Comparison of ENCODE assay signal across 12 cellular contexts in the genomic region with DNA sequence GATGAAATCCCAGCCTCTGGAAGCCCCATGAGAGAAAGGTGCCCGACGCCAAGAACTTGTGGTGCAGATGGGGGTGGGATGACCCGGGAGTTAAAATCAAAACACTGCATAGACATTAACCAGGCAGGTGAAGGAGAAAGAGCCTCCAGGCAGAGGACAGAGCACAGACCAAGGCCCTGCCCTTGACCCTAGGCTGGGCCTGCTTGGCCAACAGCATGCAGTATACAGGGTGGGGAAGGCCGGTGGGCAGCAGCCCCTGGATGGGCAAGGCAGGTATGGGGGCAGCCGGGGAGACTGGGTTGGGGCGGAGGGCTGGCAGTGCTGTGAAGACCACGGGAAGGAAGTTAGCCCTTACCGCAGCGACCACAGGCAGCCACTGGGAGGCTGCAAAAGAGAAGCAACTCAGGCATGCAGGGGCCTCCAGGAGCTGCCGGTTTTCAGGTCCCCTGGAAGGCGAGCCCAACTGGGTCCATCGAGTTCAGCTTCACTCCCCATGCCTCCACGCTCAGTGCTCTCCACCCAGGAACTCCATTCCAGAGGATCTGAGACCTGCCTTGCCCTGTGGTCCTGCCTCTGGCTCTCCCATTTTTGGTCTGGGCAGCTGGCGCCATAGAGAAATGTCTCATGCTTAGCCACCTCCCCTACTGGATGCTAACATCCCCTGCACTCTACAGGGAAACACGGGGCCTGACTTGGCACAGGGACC.
A peak's percentile ranks its signal among the peaks of the same experiment; 100 is the strongest.
DNase-seq lines count a peak whose midpoint lies in the region; ATAC-seq, FAIRE-seq and TF ChIP-seq lines count a peak whose summit lies in the region.
"Had no signal": no experiment of that assay in that cellular context is flagged by ENCODE, and none has a peak within 500 bp of the region (broad histone marks: within the 10 kb centered on the region; RNA-seq: fewer than 3 reads in every experiment).

No MANE protein-coding gene starts in this region.

- CTCF ChIA-PET in activated B cell treated with CpG ODN at 0.5 μM for 24 hours (lab: Charles Lee) = no interaction called here

- no peaks in the 10 kb centered on the region; the same call in 1 of the 2 replicates for H3K27me3 ChIP-seq in GM06990 (replicated peaks; ENCODE audit: control insufficient read depth, insufficient read depth, low read length)
- no peaks in the 10 kb centered on the region for H3K27me3 ChIP-seq in small intestine (ENCODE audit: control insufficient read depth in 2 of 2, insufficient read depth in 2 of 2, low read length in 2 of 2)
- H3K27me3 ChIP-seq: right lobe of liver had no signal

- H3K4me1 ChIP-seq in small intestine (ENCODE audit: control insufficient read depth in 2 of 2, insufficient read depth in 1 of 2, low read depth in 1 of 2, low read length in 1 of 2) = no peaks in the 10 kb centered on the region
- H3K4me1 ChIP-seq: right lobe of liver had no signal

- DNase-seq in GM06990 (ENCODE audit: extremely low read depth, insufficient read length) (peak; percentile 26), HuH-7 (ENCODE audit: low spot score) (peak; percentile 44), activated B cell treated with CpG ODN at 0.5 μM for 24 hours (no peak), nephron progenitor cell (peak; percentile 26), NCI-H774 (lab: John Stamatoyannopoulos, UW) (no peak), small intestine (no peak), NCI-H2081 (lab: John Stamatoyannopoulos, UW) (no peak)
- DNase-seq: effector memory CD4-positive, alpha-beta T cell; NCI-H2227 treated with DMSO at 0.1 percent for 48 hours; right lobe of liver; SHP77 had no signal

- intact Hi-C loops in activated B cell treated with CpG ODN at 0.5 μM for 24 hours (cut with micrococcal nuclease) = no loop called here

- no peaks in the 10 kb centered on the region for H3K9me3 ChIP-seq in small intestine (ENCODE audit: control insufficient read depth, low read depth)
- H3K9me3 ChIP-seq: right lobe of liver had no signal

- H3K27me3 Mint-ChIP-seq in activated B cell treated with CpG ODN at 0.5 μM for 24 hours (peaks cover 20% of the 10 kb centered on the region), nephron progenitor cell (ENCODE audit: low read depth, poor library complexity) (peaks cover 15% of the 10 kb centered on the region)

- FAIRE-seq in small intestine (lab: Jason Lieb, UNC) = no peak

- H3K4me3 ChIP-seq in GM06990 (replicated peaks; ENCODE audit: low read depth, low read length) = no peak overlapping the region
- H3K4me3 ChIP-seq in small intestine (ENCODE audit: low read depth in 1 of 2, low read length in 2 of 2) = no peak overlapping the region
- H3K4me3 ChIP-seq: right lobe of liver had no signal

- peaks cover 14% of the 10 kb centered on the region for H3K4me1 Mint-ChIP-seq in activated B cell treated with CpG ODN at 0.5 μM for 24 hours
- peaks cover 51% of the 10 kb centered on the region for H3K4me1 Mint-ChIP-seq in nephron progenitor cell

- H3K9me3 Mint-ChIP-seq in activated B cell treated with CpG ODN at 0.5 μM for 24 hours (peaks cover 3% of the 10 kb centered on the region), nephron progenitor cell (peaks cover 10% of the 10 kb centered on the region)

- no peak for ATAC-seq in activated B cell treated with CpG ODN at 0.5 μM for 24 hours (ENCODE audit: low read depth)
- no peak for ATAC-seq in GM19395 (IDR thresholded peaks at IDR 0.05; ENCODE audit: unreplicated experiment)

- TF ChIP-seq CTCF in GM06990 (IDR thresholded peaks at IDR 0.05; ENCODE audit: insufficient read depth, low read length, poor library complexity, severe bottlenecking) (no peak), activated B cell treated with CpG ODN at 0.5 μM for 24 hours (IDR thresholded peaks at IDR 0.05) (no peak), nephron progenitor cell (IDR thresholded peaks at IDR 0.05) (no peak)

- H3K36me3 ChIP-seq in GM06990 (ENCODE audit: control insufficient read depth, insufficient read depth, low read length) (no peaks in the 10 kb centered on the region), small intestine (ENCODE audit: control insufficient read depth in 2 of 2, insufficient read depth in 2 of 2, low read length in 2 of 2) (no peaks in the 10 kb centered on the region)
- H3K36me3 ChIP-seq: right lobe of liver had no signal

- no peak overlapping the region for H3K27ac ChIP-seq in small intestine (ENCODE audit: low read depth in 1 of 2, low read length in 1 of 2)
- H3K27ac ChIP-seq: right lobe of liver had no signal

- H3K36me3 Mint-ChIP-seq in activated B cell treated with CpG ODN at 0.5 μM for 24 hours (ENCODE audit: low read depth) = no peaks in the 10 kb centered on the region
- H3K36me3 Mint-ChIP-seq in nephron progenitor cell (ENCODE audit: low read depth) = peaks cover 4% of the 10 kb centered on the region

- WGBS in small intestine, 3 donors = 52 to 72% (median 60%) methylated on average over 11 to 15 of the region's 15 CpGs

- POLR2A ChIA-PET in activated B cell treated with CpG ODN at 0.5 μM for 24 hours (lab: Charles Lee) = no interaction called here

- H3K4me3 Mint-ChIP-seq in activated B cell treated with CpG ODN at 0.5 μM for 24 hours = peak overlapping the region; percentile 4
- H3K4me3 Mint-ChIP-seq in nephron progenitor cell = no peak overlapping the region

- H3K27ac Mint-ChIP-seq in activated B cell treated with CpG ODN at 0.5 μM for 24 hours (no peak overlapping the region), nephron progenitor cell (no peak overlapping the region)

Comparison
In these comparisons a context has a peak if more than half of its experiments do, and no peak if none do; other contexts are left out.
1. DNase-seq: peak in GM06990 (single experiment), HuH-7 (single experiment) and nephron progenitor cell (single experiment); none in activated B cell treated with CpG ODN at 0.5 μM for 24 hours (single experiment), NCI-H774 (single experiment), small intestine (single experiment) and NCI-H2081 (0 of 2).